In genomic region chr4:47415719-47416118, GRCh38 we compare ENCODE assay signal across 20 cellular contexts. TPM values are rescaled to one million over a fixed set of nuclear protein-coding genes. Genes with fewer than 3 reads are reported as not detected.
DNase-seq lines count a peak whose midpoint lies in the region; ATAC-seq, FAIRE-seq and TF ChIP-seq lines count a peak whose summit lies in the region.
"Had no signal": no experiment of that assay in that cellular context is flagged by ENCODE, and none has a peak within 500 bp of the region (broad histone marks: within the 10 kb centered on the region; RNA-seq: fewer than 3 reads in every experiment).

No MANE protein-coding gene starts in this region.

- H3K4me1 ChIP-seq in GM12878 (ENCODE audit: control insufficient read depth, insufficient read depth, low read length): peaks cover 4% of the 10 kb centered on the region; the same call in 1 of the 2 replicates
- H3K4me1 ChIP-seq in right cardiac atrium (ENCODE audit: control insufficient read depth, insufficient read depth, low read length): no peaks in the 10 kb centered on the region
- H3K4me1 ChIP-seq: suprapubic skin had no signal

- ATAC-seq in GM18873 (IDR thresholded peaks at IDR 0.05; ENCODE audit: low FRiP score, unreplicated experiment): peak; percentile 62
- ATAC-seq in GM21576 (IDR thresholded peaks at IDR 0.05; ENCODE audit: unreplicated experiment): peak; percentile 59
- ATAC-seq in HG02981 (IDR thresholded peaks at IDR 0.05; ENCODE audit: unreplicated experiment): peak; percentile 74
- ATAC-seq in GM12878: peak; percentile 45
- no peak for ATAC-seq in HG03108 (IDR thresholded peaks at IDR 0.05; ENCODE audit: unreplicated experiment)
- ATAC-seq in right cardiac atrium: no peak

- H3K27me3 ChIP-seq in GM12878 (replicated peaks in 1 of 2; ENCODE audit: control insufficient read depth in 2 of 2, insufficient read depth in 2 of 2, low read length in 1 of 2) (no peaks in the 10 kb centered on the region), right cardiac atrium (ENCODE audit: control insufficient read depth, insufficient read depth) (no peaks in the 10 kb centered on the region)
- H3K27me3 ChIP-seq: dorsolateral prefrontal cortex, neutrophil, suprapubic skin had no signal

- SMC1A ChIA-PET in GM12878 (lab: Charles Lee; ENCODE audit: uncharacterized antibody, unreplicated experiment): no interaction called here

- no peak for TF ChIP-seq RAD21 in GM12878 (IDR thresholded peaks at IDR 0.05; ENCODE audit: insufficient read depth, low read depth, low read length)

- in situ Hi-C loops in GM12878 (cut with MboI): no loop called here

- H3K4me2 ChIP-seq in GM12878 (ENCODE audit: control insufficient read depth, insufficient read depth): no peak overlapping the region

- no peaks in the 10 kb centered on the region for H4K20me1 ChIP-seq in GM12878 (ENCODE audit: control insufficient read depth, insufficient read depth)

- CTCF ChIA-PET in GM12878 (lab: Yijun Ruan, JAX): interaction anchor here (0.9 kb wide), 1 partner anchor 12 kb away, joined by 3 read pairs; no protein-coding TSS in a partner anchor

- H3K27ac ChIP-seq in GM12878 (ENCODE audit: control insufficient read depth, insufficient read depth) (no peak overlapping the region), right cardiac atrium (ENCODE audit: low read length) (no peak overlapping the region)
- H3K27ac ChIP-seq: dorsolateral prefrontal cortex, neutrophil, skin epidermis, suprapubic skin had no signal

- no peaks in the 10 kb centered on the region for H3K36me3 ChIP-seq in GM12878 (ENCODE audit: control insufficient read depth in 2 of 2, insufficient read depth in 2 of 2, low read length in 1 of 2)
- H3K36me3 ChIP-seq: neutrophil, suprapubic skin had no signal

- H3K9ac ChIP-seq in GM12878 (ENCODE audit: control insufficient read depth, insufficient read depth, low read length): no peak overlapping the region

- no peak for TF ChIP-seq POLR2A in GM12878 (IDR thresholded peaks at IDR 0.05; ENCODE audit: low read depth, low read length)

- H3K9me3 ChIP-seq in GM12878 (replicated peaks; ENCODE audit: control insufficient read depth, insufficient read depth, low read length) (no peaks in the 10 kb centered on the region), right cardiac atrium (ENCODE audit: control insufficient read depth, low read length) (no peaks in the 10 kb centered on the region)
- H3K9me3 ChIP-seq: neutrophil had no signal

- H3K4me3 ChIP-seq in GM12878 (no peak overlapping the region), right cardiac atrium (ENCODE audit: low read length) (no peak overlapping the region)
- H3K4me3 ChIP-seq: dorsolateral prefrontal cortex, skin epidermis, suprapubic skin had no signal

- TF ChIP-seq CTCF in GM12878 (IDR thresholded peaks at IDR 0.05 in 2 of 3, conservative IDR thresholded peaks at IDR 0.05 in 1 of 3; ENCODE audit: control insufficient read depth in 2 of 3, extremely low read depth in 1 of 3, insufficient read depth in 1 of 3, low read depth in 3 of 3, low read length in 3 of 3): no peak

- TF ChIP-seq EP300 in GM12878 (IDR thresholded peaks at IDR 0.05; ENCODE audit: borderline replicate concordance in 1 of 2, control insufficient read depth in 1 of 2, low read depth in 2 of 2, low read length in 2 of 2): no peak

- no TSS peak for BruUV-seq in GM12878 (replicated peaks; lab: Mats Ljungman, UMichigan)

- POLR2A ChIA-PET in GM12878 (lab: Charles Lee): no interaction called here

- no peak overlapping the region for H2AFZ ChIP-seq in GM12878 (ENCODE audit: control insufficient read depth, low read depth, low read length)

- no peak for DNase-seq in GM12878 (ENCODE audit: low read depth, low spot score)
- no peak for DNase-seq in right cardiac atrium
- DNase-seq in NCI-H2107 (lab: John Stamatoyannopoulos, UW): no peak
- DNase-seq: activated CD4-positive, alpha-beta T cell treated with anti-CD3 and anti-CD28 coated beads, Interleukin-2, amount 50 U/mL, for 1 hour; activated CD8-positive, alpha-beta memory T cell treated with anti-CD3 and anti-CD28 coated beads, Interleukin-2, amount 50 U/mL, for 4 hours; CD4-positive, alpha-beta T cell; dorsolateral prefrontal cortex; GOT3; NCI-H1436; NCI-H2171; NCI-H526; stimulated activated CD4-positive, alpha-beta T cell treated with anti-CD3 and anti-CD28 coated beads, Interleukin-1b, Interleukin-23, amount 100 ng/mL, for 48 hours had no signal

- no peaks in the 10 kb centered on the region for H3K79me2 ChIP-seq in GM12878 (ENCODE audit: control insufficient read depth, insufficient read depth, low read length)

- RAD21 ChIA-PET in GM12878 (lab: Charles Lee; ENCODE audit: unreplicated experiment): no interaction called here

- no peak for FAIRE-seq in GM12878 (lab: Jason Lieb, UNC)
- FAIRE-seq: urothelium cell line had no signal

- intact Hi-C loops in GM12878 (cut with micrococcal nuclease; ENCODE audit: unreplicated experiment): no loop called here
- intact Hi-C loops in right cardiac atrium (cut with DNase I): no loop called here

TF ChIP-seq in GM12878, 131 proteins besides CTCF, POLR2A, EP300 and RAD21:
- TF ChIP-seq CHD2 (IDR thresholded peaks at IDR 0.05; ENCODE audit: borderline replicate concordance, low read depth, low read length) (no peak), TARDBP (IDR thresholded peaks at IDR 0.05; ENCODE audit: borderline replicate concordance) (no peak), MEF2A (IDR thresholded peaks at IDR 0.05; ENCODE audit: insufficient read depth, low read depth, low read length) (peak; percentile 31; the same call in 1 of the 2 replicates), CEBPZ (IDR thresholded peaks at IDR 0.05; ENCODE audit: low read depth, low read length) (no peak), BHLHE40 (IDR thresholded peaks at IDR 0.05; ENCODE audit: borderline replicate concordance in 1 of 2, low read depth in 2 of 2, low read length in 1 of 2) (no peak), NRF1 (conservative IDR thresholded peaks at IDR 0.05; ENCODE audit: low read depth, low read length) (no peak)

RNA-seq across cellular contexts. Expression of gene COMMD8, which starts 47.8 kb away (rescaled TPM):
- 9.2 and 9.9 TPM in 2 replicates for total RNA-seq in GM12878 (2013; cell fraction: nucleolus; rRNA removed)
- total RNA-seq in GM12878 (2014; rRNA removed): 36.3 and 47.2 TPM in 2 replicates
- total RNA-seq in GM12878 (2014; rRNA removed; fragmentation: Illumina TruSeq; extraction: Trizol): 36.4 and 38.5 TPM in 2 replicates
- 36.5 and 36.8 TPM in 2 replicates for total RNA-seq in GM12878 (2021)
- 12.9 TPM for polyA plus RNA-seq in GM12878 (2011; ENCODE audit: low read depth)
- polyA plus RNA-seq in GM12878 (2011; rRNA removed): 58.3 and 104 TPM in 2 replicates
- polyA plus RNA-seq in GM12878 (2011; cell fraction: cytosol; rRNA removed): 14.0 and 14.9 TPM in 2 replicates
- polyA plus RNA-seq in GM12878 (2011; cell fraction: nucleus; rRNA removed): 12.7 and 14.0 TPM in 2 replicates
- 22.9 and 23.4 TPM in 2 replicates for polyA plus RNA-seq in GM12878 (2012)
- polyA plus RNA-seq in GM12878 (2014; fragmentation: Illumina TruSeq; extraction: Trizol): 28.6 and 31.8 TPM in 2 replicates
- polyA plus RNA-seq in GM12878 (2014; fragmentation: Nextera tagmentation; extraction: Ambion mirVana): 100 to 1,000 TPM; 126 to 152 TPM
- polyA plus RNA-seq in GM12878 (2014; rRNA removed): 23.2 and 27.6 TPM in 2 replicates
- polyA plus RNA-seq in GM12878 (2016; fragmentation: Nextera tagmentation; extraction: Ambion mirVana): 100 to 1,000 TPM; 142 to 156 TPM
- 8.6 and 12.0 TPM in 2 replicates for polyA minus RNA-seq in GM12878 (2011; rRNA and poly(A)+ RNA removed)
- polyA minus RNA-seq in GM12878 (2011; cell fraction: cytosol; rRNA and poly(A)+ RNA removed): 6.0 and 8.0 TPM in 2 replicates
- 7.1 and 7.5 TPM in 2 replicates for polyA minus RNA-seq in GM12878 (2011; cell fraction: nucleus; rRNA and poly(A)+ RNA removed)
- total RNA-seq in right cardiac atrium: 10 to 100 TPM; 13.9 to 20.0 (median 15.6) TPM
- 18.6 TPM for polyA plus RNA-seq in right cardiac atrium

Comparison
In these comparisons a context has a peak if more than half of its experiments do, and no peak if none do; other contexts are left out.
1. ATAC-seq: peak in GM18873 (single experiment), GM21576 (single experiment), HG02981 (single experiment) and GM12878 (single experiment); none in HG03108 (single experiment) and right cardiac atrium (0 of 2).